Comparison of ENCODE assay signal across 9 cellular contexts in the genomic region with DNA sequence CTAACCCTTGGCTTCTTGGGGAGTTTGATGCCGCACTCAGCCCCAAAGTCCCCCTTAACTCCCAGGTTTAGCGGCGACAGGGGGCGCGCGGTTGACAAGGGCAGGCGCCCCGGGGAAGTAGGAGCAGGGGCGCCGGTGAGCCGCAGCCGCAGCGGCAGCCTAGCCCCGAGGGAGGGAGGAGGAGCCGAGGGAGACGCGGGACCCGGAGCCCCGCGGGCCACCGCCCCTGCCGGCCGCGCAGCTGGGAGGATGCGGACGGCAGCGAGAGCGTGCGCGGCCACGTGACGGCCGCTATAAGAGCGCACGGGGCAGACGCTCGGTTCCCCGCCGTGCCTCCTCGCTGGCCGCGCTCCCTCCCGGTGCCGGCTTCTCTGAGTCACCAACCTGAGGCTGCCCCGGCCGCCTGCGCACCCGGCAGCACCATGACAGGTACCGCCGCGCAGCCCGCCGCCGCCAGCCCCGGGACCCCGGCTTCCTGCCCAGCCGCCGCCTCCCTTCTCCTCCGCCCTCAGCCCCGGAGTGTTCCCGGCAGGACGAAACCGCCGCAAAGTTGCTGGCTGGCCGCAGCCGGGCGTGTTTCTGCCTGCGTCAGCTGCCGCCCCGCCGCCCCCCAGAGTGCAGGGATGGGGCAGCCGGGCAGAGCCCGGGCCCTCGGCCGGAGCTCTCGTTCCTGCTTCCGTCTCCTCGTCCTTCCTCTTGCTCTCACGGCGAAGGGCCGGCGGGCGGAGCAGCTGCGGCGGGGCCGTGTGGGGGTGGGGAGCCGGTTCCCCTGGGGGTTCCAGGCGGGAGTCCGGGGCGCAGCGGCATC. TPM values are rescaled to one million over a fixed set of nuclear protein-coding genes. Genes with fewer than 3 reads are reported as not detected.
DNase-seq lines count a peak whose midpoint lies in the region; ATAC-seq, FAIRE-seq and TF ChIP-seq lines count a peak whose summit lies in the region.
"Had no signal": no experiment of that assay in that cellular context is flagged by ENCODE, and none has a peak within 500 bp of the region (broad histone marks: within the 10 kb centered on the region; RNA-seq: fewer than 3 reads in every experiment).

A gene (plus strand): TSS at position 322 of the 808 bp plus-strand sequence. CDS start 101 bp downstream, at position 423.

- WGBS in HepG2 (ENCODE audit: low lambda C conversion rate): 0% methylated on average over 5 of the region's 91 CpGs

- DNase-seq in AG10803 (ENCODE audit: low read depth): peak; percentile 80
- peak; percentile 34 for DNase-seq in NCI-H510A treated with DMSO at 0.1 percent for 48 hours (lab: John Stamatoyannopoulos, UW)
- DNase-seq in activated CD4-positive, alpha-beta T cell treated with anti-CD3 and anti-CD28 coated beads, Interleukin-2, amount 50 U/mL, for 24 hours (ENCODE audit: low read depth in 1 of 2, low spot score in 1 of 2): peak; percentile 63 to 71
- peak; percentile 86 for DNase-seq in dermis blood vessel endothelial cell
- peak; percentile 68 for DNase-seq in HepG2 (ENCODE audit: low spot score)
- peak; percentile 78 for DNase-seq in stimulated activated CD4-positive, alpha-beta T cell treated with anti-CD3 and anti-CD28 coated beads, Interleukin-4, amount 100 ng/mL, for 24 hours

- H3K4me2 ChIP-seq in HepG2 (ENCODE audit: low read depth, low read length): peak within 1 kb of the TSS; percentile 70

- peaks cover 0 to 18% of the 10 kb centered on the region in 2 experiments; a peak in 2 of 5 replicates for H3K27me3 ChIP-seq in HepG2 (ENCODE audit: control insufficient read depth in 1 of 2, insufficient read depth in 2 of 2, low read length in 2 of 2)

- TF ChIP-seq RAD21 in HepG2 (CRISPR knock-in tag; IDR thresholded peaks at IDR 0.05): peak; percentile 61

- H4K20me1 ChIP-seq in HepG2 (ENCODE audit: insufficient read depth, low read length): no peaks in the 10 kb centered on the region

- peak within 1 kb of the TSS; percentile 67 for H3K27ac ChIP-seq in HepG2 (ENCODE audit: extremely low read length, insufficient read depth, low read length)

- no peak; the same call in 1 of the 2 replicates for TF ChIP-seq CTCF in AG10803 (conservative IDR thresholded peaks at IDR 0.05; ENCODE audit: low read length)
- TF ChIP-seq CTCF in HepG2 (CRISPR knock-in tag; IDR thresholded peaks at IDR 0.05): peak; percentile 82

- intact Hi-C loops in HepG2 (cut with micrococcal nuclease; ENCODE audit: unreplicated experiment): loop anchor here (2.0 kb wide), 3 partner anchors 19 to 93 kb away; no protein-coding TSS in a partner anchor

- peak; percentile 68 for ATAC-seq in GM18873 (IDR thresholded peaks at IDR 0.05; ENCODE audit: low FRiP score, unreplicated experiment)
- peak; percentile 87 for ATAC-seq in HG03135 (IDR thresholded peaks at IDR 0.05; ENCODE audit: unreplicated experiment)
- peak; percentile 93 for ATAC-seq in HepG2

- H3K9ac ChIP-seq in HepG2 (ENCODE audit: insufficient read depth, low read depth, low read length): peak within 1 kb of the TSS; percentile 82

- POLR2A ChIA-PET in HepG2 (lab: Yijun Ruan, JAX): interaction anchor here (1.0 to 1.9 kb wide), 7 partner anchors 13 to 410 kb away, joined by 3 to 7 read pairs (median 3); a partner anchor contains a TSS

- no TSS peak for BruUV-seq in HepG2 (replicated peaks; lab: Mats Ljungman, UMichigan)

- CTCF ChIA-PET in HepG2 (lab: Yijun Ruan, JAX; ENCODE audit: low intra/inter-chr PET ratio, low total read pairs): no interaction called here

- H3K36me3 ChIP-seq in HepG2 (replicated peaks in 1 of 2; ENCODE audit: control insufficient read depth in 1 of 2, insufficient read depth in 2 of 2, low read length in 2 of 2): peaks cover 0 to 7% of the 10 kb centered on the region in 2 experiments; a peak in 3 of 5 replicates

- FAIRE-seq in HepG2 (lab: Jason Lieb, UNC): no peak
- FAIRE-seq: endometrium had no signal

- in situ Hi-C loops in HepG2 (cut with HindIII; ENCODE audit: extremely low pct_ligation_motif_present, low pct_unique_long_range_greater_than_20kb): no loop called here

- H3K4me3 ChIP-seq in AG10803 (ENCODE audit: low read length) (peak within 1 kb of the TSS; percentile 70), HepG2 (replicated peaks in 1 of 3; ENCODE audit: insufficient read depth in 1 of 3, low read depth in 2 of 3, low read length in 3 of 3) (peak within 1 kb of the TSS; percentile 85 to 88 (median 87))

- no peak for TF ChIP-seq EP300 in HepG2 (IDR thresholded peaks at IDR 0.05; ENCODE audit: low read depth in 2 of 2, low read length in 2 of 2)
- no peak for TF ChIP-seq EP300 in HepG2 (CRISPR knock-in tag; IDR thresholded peaks at IDR 0.05; ENCODE audit: borderline replicate concordance)

- peaks cover 27% of the 10 kb centered on the region for H3K4me1 ChIP-seq in HepG2 (ENCODE audit: insufficient read depth, low read length)

- H2AFZ ChIP-seq in HepG2 (ENCODE audit: low read length): peak within 1 kb of the TSS; percentile 90

- H3K79me2 ChIP-seq in HepG2 (ENCODE audit: insufficient read depth, low read length): peaks cover 5% of the 10 kb centered on the region

- peak; percentile 76 to 87 for TF ChIP-seq POLR2A in HepG2 (IDR thresholded peaks at IDR 0.05; ENCODE audit: insufficient read depth in 1 of 2, low read depth in 2 of 2, low read length in 2 of 2)

- H3K9me3 ChIP-seq in HepG2 (ENCODE audit: low read length): no peaks in the 10 kb centered on the region

TF ChIP-seq in HepG2, 621 proteins besides CTCF, POLR2A, EP300 and RAD21 (continues in another document):
- peak; percentile 50; the same call in 1 of the 2 replicates for TF ChIP-seq ZNF543 (CRISPR knock-in tag; IDR thresholded peaks at IDR 0.05)
- 0 out of 2 replicates have a peak, but pooled peaks have one; percentile 40 for TF ChIP-seq KLF15 (CRISPR knock-in tag; IDR thresholded peaks at IDR 0.05; ENCODE audit: borderline replicate concordance)
- TF ChIP-seq, protein P1, sequence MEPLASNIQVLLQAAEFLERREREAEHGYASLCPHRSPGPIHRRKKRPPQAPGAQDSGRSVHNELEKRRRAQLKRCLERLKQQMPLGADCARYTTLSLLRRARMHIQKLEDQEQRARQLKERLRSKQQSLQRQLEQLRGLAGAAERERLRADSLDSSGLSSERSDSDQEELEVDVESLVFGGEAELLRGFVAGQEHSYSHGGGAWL (CRISPR knock-in tag; IDR thresholded peaks at IDR 0.05): 0 out of 2 replicates have a peak, but pooled peaks have one; percentile 83
- peak; percentile 73 for TF ChIP-seq ZNF564 (CRISPR knock-in tag; IDR thresholded peaks at IDR 0.05)
- TF ChIP-seq, protein P2, sequence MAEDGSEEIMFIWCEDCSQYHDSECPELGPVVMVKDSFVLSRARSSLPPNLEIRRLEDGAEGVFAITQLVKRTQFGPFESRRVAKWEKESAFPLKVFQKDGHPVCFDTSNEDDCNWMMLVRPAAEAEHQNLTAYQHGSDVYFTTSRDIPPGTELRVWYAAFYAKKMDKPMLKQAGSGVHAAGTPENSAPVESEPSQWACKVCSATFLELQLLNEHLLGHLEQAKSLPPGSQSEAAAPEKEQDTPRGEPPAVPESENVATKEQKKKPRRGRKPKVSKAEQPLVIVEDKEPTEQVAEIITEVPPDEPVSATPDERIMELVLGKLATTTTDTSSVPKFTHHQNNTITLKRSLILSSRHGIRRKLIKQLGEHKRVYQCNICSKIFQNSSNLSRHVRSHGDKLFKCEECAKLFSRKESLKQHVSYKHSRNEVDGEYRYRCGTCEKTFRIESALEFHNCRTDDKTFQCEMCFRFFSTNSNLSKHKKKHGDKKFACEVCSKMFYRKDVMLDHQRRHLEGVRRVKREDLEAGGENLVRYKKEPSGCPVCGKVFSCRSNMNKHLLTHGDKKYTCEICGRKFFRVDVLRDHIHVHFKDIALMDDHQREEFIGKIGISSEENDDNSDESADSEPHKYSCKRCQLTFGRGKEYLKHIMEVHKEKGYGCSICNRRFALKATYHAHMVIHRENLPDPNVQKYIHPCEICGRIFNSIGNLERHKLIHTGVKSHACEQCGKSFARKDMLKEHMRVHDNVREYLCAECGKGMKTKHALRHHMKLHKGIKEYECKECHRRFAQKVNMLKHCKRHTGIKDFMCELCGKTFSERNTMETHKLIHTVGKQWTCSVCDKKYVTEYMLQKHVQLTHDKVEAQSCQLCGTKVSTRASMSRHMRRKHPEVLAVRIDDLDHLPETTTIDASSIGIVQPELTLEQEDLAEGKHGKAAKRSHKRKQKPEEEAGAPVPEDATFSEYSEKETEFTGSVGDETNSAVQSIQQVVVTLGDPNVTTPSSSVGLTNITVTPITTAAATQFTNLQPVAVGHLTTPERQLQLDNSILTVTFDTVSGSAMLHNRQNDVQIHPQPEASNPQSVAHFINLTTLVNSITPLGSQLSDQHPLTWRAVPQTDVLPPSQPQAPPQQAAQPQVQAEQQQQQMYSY (CRISPR knock-in tag; IDR thresholded peaks at IDR 0.05): peak; percentile 24; the same call in 1 of the 2 replicates
- no peak for TF ChIP-seq RELA (CRISPR knock-in tag; IDR thresholded peaks at IDR 0.05)

RNA-seq across cellular contexts. Expression of the gene that starts here (rescaled TPM):
- total RNA-seq in dermis blood vessel endothelial cell (38.6 and 48.0 TPM in 2 replicates), HepG2 (2016; rRNA removed; fragmentation: Illumina TruSeq; extraction: Trizol) (28.1 and 52.1 TPM in 2 replicates)
- 29.8 and 30.1 TPM in 2 replicates for total RNA-seq in HepG2 (2016; cell fraction: cytosol; rRNA removed; fragmentation: Illumina TruSeq; extraction: Trizol; ENCODE audit: low read depth)
- total RNA-seq in HepG2 (2016; cell fraction: insoluble cytoplasmic fraction; rRNA removed; fragmentation: Illumina TruSeq; extraction: Trizol): 29.9 and 49.6 TPM in 2 replicates
- total RNA-seq in HepG2 (2016; cell fraction: membrane; rRNA removed; fragmentation: Illumina TruSeq; extraction: Trizol): 48.6 and 49.9 TPM in 2 replicates
- 19.3 and 23.2 TPM in 2 replicates for total RNA-seq in HepG2 (2016; cell fraction: nucleus; rRNA removed; fragmentation: Illumina TruSeq; extraction: Trizol)
- 12.6 and 15.7 TPM in 2 replicates for polyA plus RNA-seq in HepG2 (2011; rRNA removed)
- 12.4 and 14.4 TPM in 2 replicates for polyA plus RNA-seq in HepG2 (2011; cell fraction: cytosol; rRNA removed)
- 6.8 and 22.5 TPM in 2 replicates for polyA plus RNA-seq in HepG2 (2011; cell fraction: nucleus; rRNA removed)
- 25.0 and 29.0 TPM in 2 replicates for polyA plus RNA-seq in HepG2 (2012)
- 37.1 and 42.6 TPM in 2 replicates for polyA plus RNA-seq in HepG2 (2016; cell fraction: cytosol; fragmentation: Illumina TruSeq; extraction: Trizol; ENCODE audit: low read depth)
- 61.5 and 63.2 TPM in 2 replicates for polyA plus RNA-seq in HepG2 (2016; cell fraction: insoluble cytoplasmic fraction; fragmentation: Illumina TruSeq; extraction: Trizol; ENCODE audit: low read depth)
- 44.2 and 46.2 TPM in 2 replicates for polyA plus RNA-seq in HepG2 (2016; cell fraction: membrane; fragmentation: Illumina TruSeq; extraction: Trizol; ENCODE audit: low read depth)
- 28.3 and 28.8 TPM in 2 replicates for polyA plus RNA-seq in HepG2 (2016; cell fraction: nucleus; fragmentation: Illumina TruSeq; extraction: Trizol; ENCODE audit: insufficient read depth, low read depth)
- 20.7 and 24.7 TPM in 2 replicates for polyA minus RNA-seq in HepG2 (2011; rRNA and poly(A)+ RNA removed; ENCODE audit: low replicate concordance)
- 20.1 and 21.1 TPM in 2 replicates for polyA minus RNA-seq in HepG2 (2011; cell fraction: cytosol; rRNA and poly(A)+ RNA removed)
- 16.4 and 23.9 TPM in 2 replicates for polyA minus RNA-seq in HepG2 (2011; cell fraction: nucleus; rRNA and poly(A)+ RNA removed)

Comparison
In these comparisons a context has a peak if more than half of its experiments do, and no peak if none do; other contexts are left out.
1. Peak in every context shown above with its lines: DNase-seq, ATAC-seq, H3K4me3 ChIP-seq and H3K27ac ChIP-seq.
2. DNase-seq: peak in every context shown above with its lines; median percentile 86 in dermis blood vessel endothelial cell; 80 in AG10803; 78 in stimulated activated CD4-positive, alpha-beta T cell treated with anti-CD3 and anti-CD28 coated beads, Interleukin-4, amount 100 ng/mL, for 24 hours; 68 in HepG2; 67 in activated CD4-positive, alpha-beta T cell treated with anti-CD3 and anti-CD28 coated beads, Interleukin-2, amount 50 U/mL, for 24 hours; 34 in NCI-H510A treated with DMSO at 0.1 percent for 48 hours.